Comparison of ENCODE assay signal across 8 cellular contexts in genomic region chr1:206055639-206056323, GRCh38. TPM values are rescaled to one million over a fixed set of nuclear protein-coding genes. Genes with fewer than 3 reads are reported as not detected.
"Had no signal": no experiment of that assay in that cellular context is flagged by ENCODE, and none has a peak within 500 bp of the region (broad histone marks: within the 10 kb centered on the region; RNA-seq: fewer than 3 reads in every experiment).

No MANE protein-coding gene starts in this region.

RNA-seq across cellular contexts. Expression of gene RHEX, which starts 2.8 kb away (rescaled TPM):
- total RNA-seq: activated CD4-positive, alpha-beta T cell treated with anti-CD3 and anti-CD28 coated beads, Interleukin-2, amount 10 ng/mL, durations not matched to agents 24 days and 14 days; activated CD8-positive, alpha-beta memory T cell treated with anti-CD3 and anti-CD28 coated beads, Interleukin-2, amount 10 ng/mL, durations not matched to agents 7 days and 5 days; activated T-helper 1 cell treated with anti-CD3 and anti-CD28 coated beads, Interleukin-12 subunit alpha, Interleukin-12 subunit beta, Interleukin-2, Interleukin-4 antibody, amounts not matched to agents 30 ng/mL and 10 ng/mL and 1 ng/mL, durations not matched to agents 14 hours and 24 hours and 36 hours; PC-9; SK-MEL-5; WTC11 had no signal
- polyA plus RNA-seq: aorta had no signal

RNA-seq across cellular contexts. Expression of gene CTSE, which starts 32.1 kb away (rescaled TPM):
- total RNA-seq: activated CD4-positive, alpha-beta T cell treated with anti-CD3 and anti-CD28 coated beads, Interleukin-2, amount 10 ng/mL, durations not matched to agents 24 days and 14 days; activated CD8-positive, alpha-beta memory T cell treated with anti-CD3 and anti-CD28 coated beads, Interleukin-2, amount 10 ng/mL, durations not matched to agents 7 days and 5 days; activated T-helper 1 cell treated with anti-CD3 and anti-CD28 coated beads, Interleukin-12 subunit alpha, Interleukin-12 subunit beta, Interleukin-2, Interleukin-4 antibody, amounts not matched to agents 30 ng/mL and 10 ng/mL and 1 ng/mL, durations not matched to agents 14 hours and 24 hours and 36 hours; SK-MEL-5; T-helper 17 cell had no signal

RNA-seq across cellular contexts. Expression of gene RAB7B, which starts 52.6 kb away (rescaled TPM):
- total RNA-seq: activated CD4-positive, alpha-beta T cell treated with anti-CD3 and anti-CD28 coated beads, Interleukin-2, amount 10 ng/mL, durations not matched to agents 24 days and 14 days; activated CD8-positive, alpha-beta memory T cell treated with anti-CD3 and anti-CD28 coated beads, Interleukin-2, amount 10 ng/mL, durations not matched to agents 7 days and 5 days; activated T-helper 1 cell treated with anti-CD3 and anti-CD28 coated beads, Interleukin-12 subunit alpha, Interleukin-12 subunit beta, Interleukin-2, Interleukin-4 antibody, amounts not matched to agents 30 ng/mL and 10 ng/mL and 1 ng/mL, durations not matched to agents 14 hours and 24 hours and 36 hours; PC-9; WTC11 had no signal
